Comparison of ENCODE assay signal across 16 cellular contexts in the genomic region with DNA sequence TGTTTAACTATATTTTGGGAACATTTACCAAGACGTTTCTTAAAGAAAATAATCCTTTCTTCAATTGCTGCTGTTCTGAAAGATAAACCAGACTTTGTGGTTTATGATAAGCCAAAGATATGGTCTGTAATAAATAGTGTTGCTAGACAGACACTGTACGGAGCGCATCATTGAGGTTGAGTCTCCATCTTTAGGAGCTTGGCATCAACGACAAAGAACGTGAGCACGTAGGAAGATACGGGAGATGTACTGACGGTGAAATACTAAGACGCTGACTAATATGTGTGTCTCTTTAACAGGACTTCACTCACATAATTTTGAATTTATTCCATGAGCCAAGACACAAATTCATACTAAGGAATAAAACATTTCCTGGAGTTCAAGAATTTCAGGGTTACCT. TPM values are rescaled to one million over a fixed set of nuclear protein-coding genes. Genes with fewer than 3 reads are reported as not detected.
"Had no signal": no experiment of that assay in that cellular context is flagged by ENCODE, and none has a peak within 500 bp of the region (broad histone marks: within the 10 kb centered on the region; RNA-seq: fewer than 3 reads in every experiment).

No MANE protein-coding gene starts in this region.

- FAIRE-seq: TTC549 had no signal

- H3K27me3 ChIP-seq: right atrium auricular region, transverse colon had no signal

- H3K9me3 ChIP-seq: right atrium auricular region, transverse colon had no signal

- H3K4me3 ChIP-seq: right atrium auricular region, skin epidermis, transverse colon had no signal

- H3K36me3 ChIP-seq: right atrium auricular region, transverse colon had no signal

- H3K4me1 ChIP-seq: right atrium auricular region, transverse colon had no signal

- DNase-seq: activated CD4-positive, alpha-beta T cell treated with anti-CD3 and anti-CD28 coated beads for 4 hours; activated gamma-delta T cell; activated T-cell treated with anti-CD3 and anti-CD28 coated beads, Interleukin-2, amount 50 U/mL, for 72 hours; anterior cingulate cortex; dermis blood vessel endothelial cell; effector memory CD8-positive, alpha-beta T cell; glutamatergic neuron; occipital lobe; stimulated activated CD4-positive, alpha-beta T cell treated with anti-CD3 and anti-CD28 coated beads, Interleukin-4, amount 100 ng/mL, for 4 hours; stimulated activated naive CD8-positive, alpha-beta T cell treated with anti-CD3 and anti-CD28 coated beads, Interleukin-15, Interleukin-2, amounts not matched to agents 100 U/mL and 50 U/mL, for 24 hours; T-helper 2 cell; transverse colon had no signal

- H3K27ac ChIP-seq: right atrium auricular region, transverse colon had no signal

RNA-seq across cellular contexts. Expression of a gene that starts 16.2 kb away (rescaled TPM):
- total RNA-seq: lower leg skin, occipital lobe, right atrium auricular region, transverse colon had no signal
